ENCODE assay signal across 1 cellular context in the genomic region with DNA sequence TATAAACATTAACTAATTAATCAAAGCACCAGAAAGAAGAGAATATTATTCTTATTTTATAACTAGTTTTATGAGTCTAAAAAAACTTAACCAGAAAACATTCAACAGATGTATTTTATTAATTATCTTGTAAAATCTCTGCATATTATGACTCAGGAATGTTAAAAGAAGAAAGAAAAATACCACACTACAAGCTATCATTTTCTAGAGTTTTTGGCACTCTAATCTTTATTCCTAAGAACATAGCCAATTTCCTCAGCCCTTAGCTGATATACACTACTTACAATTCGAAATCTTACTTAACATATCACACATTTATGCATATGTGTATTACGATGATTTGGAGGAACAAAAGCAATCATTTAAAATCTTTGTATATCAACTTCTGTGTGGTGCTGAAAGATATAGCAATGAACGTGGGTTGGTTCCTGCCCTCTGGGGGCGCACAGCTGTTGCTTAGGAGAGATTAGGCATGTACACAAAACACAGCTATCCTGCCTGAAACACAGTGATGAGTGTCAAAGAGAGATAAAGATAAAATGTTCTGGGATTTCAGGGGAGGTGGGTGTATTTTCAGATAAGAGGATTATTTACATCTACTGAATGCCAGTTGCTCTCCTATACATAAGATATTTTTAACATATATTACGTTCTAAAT.
A peak's percentile ranks its signal among the peaks of the same experiment; 100 is the strongest.
TF ChIP-seq lines count a peak whose summit lies in the region.

No MANE protein-coding gene starts in this region.

TF ChIP-seq in K562, 482 proteins besides CTCF, POLR2A, EP300 and RAD21 (continued from another document and continues in another):
- TF ChIP-seq STAT5A (IDR thresholded peaks at IDR 0.05; ENCODE audit: borderline replicate concordance, low read length) (peak; percentile 85), KHSRP (IDR thresholded peaks at IDR 0.05) (peak; percentile 58; the same call in 1 of the 2 replicates), ZNF583 (CRISPR knock-in tag; IDR thresholded peaks at IDR 0.05) (peak; percentile 43; the same call in 1 of the 2 replicates), BMI1 (IDR thresholded peaks at IDR 0.05; ENCODE audit: low read length) (no peak), FOXM1 (IDR thresholded peaks at IDR 0.05; ENCODE audit: low read depth) (peak; percentile 91), FOXM1 (CRISPR knock-in tag; IDR thresholded peaks at IDR 0.05; ENCODE audit: low read depth) (no peak), SNRNP70 (optimal IDR thresholded peaks at IDR 0.05; ENCODE audit: low read depth, low read length) (no peak), SMARCC2 (IDR thresholded peaks at IDR 0.05; ENCODE audit: low read depth) (peak; percentile 57), ZKSCAN8 (CRISPR knock-in tag; IDR thresholded peaks at IDR 0.05) (peak; percentile 47; the same call in 1 of the 2 replicates), SMAD1 (IDR thresholded peaks at IDR 0.05; ENCODE audit: low read depth, low read length, partially characterized antibody) (peak; percentile 41), ZNF589 (CRISPR knock-in tag; IDR thresholded peaks at IDR 0.05; ENCODE audit: low read depth) (peak; percentile 69; the same call in 1 of the 2 replicates), SMARCA4 (IDR thresholded peaks at IDR 0.05) (peak; percentile 71), CBFA2T2 (conservative IDR thresholded peaks at IDR 0.05) (peak; percentile 97), CXXC5 (CRISPR knock-in tag; IDR thresholded peaks at IDR 0.05) (no peak), NCOA2 (IDR thresholded peaks at IDR 0.05; ENCODE audit: partially characterized antibody in 2 of 2) (peak in 1 of 2 experiments; percentile 28), SRSF9 (IDR thresholded peaks at IDR 0.05; ENCODE audit: borderline replicate concordance, low read depth, low read length) (no peak), ZBTB17 (CRISPR knock-in tag; IDR thresholded peaks at IDR 0.05) (peak; percentile 44; the same call in 1 of the 2 replicates), SMAD4 (CRISPR knock-in tag; conservative IDR thresholded peaks at IDR 0.05) (0 out of 2 replicates have a peak, but pooled peaks have one; percentile 13), NR4A1 (CRISPR knock-in tag; IDR thresholded peaks at IDR 0.05) (no peak), NR4A1 (tag; IDR thresholded peaks at IDR 0.05) (peak; percentile 86), DMBX1 (CRISPR knock-in tag; IDR thresholded peaks at IDR 0.05; ENCODE audit: borderline replicate concordance) (peak; percentile 34; the same call in 1 of the 2 replicates), ZEB2 (IDR thresholded peaks at IDR 0.05) (no peak), SMARCE1 (IDR thresholded peaks at IDR 0.05) (peak; percentile 84; the same call in 1 of the 2 replicates), HDAC1 (IDR thresholded peaks at IDR 0.05) (peak in 1 of 2 experiments; percentile 75; a peak in 2 of 4 replicates), CREB1 (IDR thresholded peaks at IDR 0.05) (peak; percentile 44; the same call in 1 of the 2 replicates), CREB1 (CRISPR knock-in tag; IDR thresholded peaks at IDR 0.05) (no peak), CCNT2 (IDR thresholded peaks at IDR 0.05; ENCODE audit: borderline replicate concordance, extremely low read depth, insufficient read length, low read depth, low read length) (peak; percentile 79), MEIS2 (IDR thresholded peaks at IDR 0.05; ENCODE audit: partially characterized antibody) (peak; percentile 80), MTA1 (IDR thresholded peaks at IDR 0.05; ENCODE audit: borderline replicate concordance) (0 out of 2 replicates have a peak, but pooled peaks have one; percentile 48), FOXA3 (CRISPR knock-in tag; conservative IDR thresholded peaks at IDR 0.05 in 1 of 2, IDR thresholded peaks at IDR 0.05 in 1 of 2) (peak in 1 of 2 experiments; percentile 67; a peak in 1 of 4 replicates), TARDBP (IDR thresholded peaks at IDR 0.05) (peak; percentile 55; the same call in 1 of the 2 replicates), ZNF121 (CRISPR knock-in tag; conservative IDR thresholded peaks at IDR 0.05) (no peak), TAL1 (IDR thresholded peaks at IDR 0.05) (peak; percentile 97), FOXJ2 (tag; IDR thresholded peaks at IDR 0.05) (no peak), GTF2A2 (tag; IDR thresholded peaks at IDR 0.05) (no peak)
- TF ChIP-seq, protein P1, sequence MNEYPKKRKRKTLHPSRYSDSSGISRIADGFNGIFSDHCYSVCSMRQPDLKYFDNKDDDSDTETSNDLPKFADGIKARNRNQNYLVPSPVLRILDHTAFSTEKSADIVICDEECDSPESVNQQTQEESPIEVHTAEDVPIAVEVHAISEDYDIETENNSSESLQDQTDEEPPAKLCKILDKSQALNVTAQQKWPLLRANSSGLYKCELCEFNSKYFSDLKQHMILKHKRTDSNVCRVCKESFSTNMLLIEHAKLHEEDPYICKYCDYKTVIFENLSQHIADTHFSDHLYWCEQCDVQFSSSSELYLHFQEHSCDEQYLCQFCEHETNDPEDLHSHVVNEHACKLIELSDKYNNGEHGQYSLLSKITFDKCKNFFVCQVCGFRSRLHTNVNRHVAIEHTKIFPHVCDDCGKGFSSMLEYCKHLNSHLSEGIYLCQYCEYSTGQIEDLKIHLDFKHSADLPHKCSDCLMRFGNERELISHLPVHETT (CRISPR knock-in tag; conservative IDR thresholded peaks at IDR 0.05 in 1 of 2, IDR thresholded peaks at IDR 0.05 in 1 of 2): peak in 1 of 2 experiments; percentile 25; a peak in 1 of 4 replicates
- TF ChIP-seq, protein P2, sequence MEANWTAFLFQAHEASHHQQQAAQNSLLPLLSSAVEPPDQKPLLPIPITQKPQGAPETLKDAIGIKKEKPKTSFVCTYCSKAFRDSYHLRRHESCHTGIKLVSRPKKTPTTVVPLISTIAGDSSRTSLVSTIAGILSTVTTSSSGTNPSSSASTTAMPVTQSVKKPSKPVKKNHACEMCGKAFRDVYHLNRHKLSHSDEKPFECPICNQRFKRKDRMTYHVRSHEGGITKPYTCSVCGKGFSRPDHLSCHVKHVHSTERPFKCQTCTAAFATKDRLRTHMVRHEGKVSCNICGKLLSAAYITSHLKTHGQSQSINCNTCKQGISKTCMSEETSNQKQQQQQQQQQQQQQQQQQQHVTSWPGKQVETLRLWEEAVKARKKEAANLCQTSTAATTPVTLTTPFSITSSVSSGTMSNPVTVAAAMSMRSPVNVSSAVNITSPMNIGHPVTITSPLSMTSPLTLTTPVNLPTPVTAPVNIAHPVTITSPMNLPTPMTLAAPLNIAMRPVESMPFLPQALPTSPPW (CRISPR knock-in tag; IDR thresholded peaks at IDR 0.05): peak; percentile 24; the same call in 1 of the 2 replicates
- TF ChIP-seq, protein P3, sequence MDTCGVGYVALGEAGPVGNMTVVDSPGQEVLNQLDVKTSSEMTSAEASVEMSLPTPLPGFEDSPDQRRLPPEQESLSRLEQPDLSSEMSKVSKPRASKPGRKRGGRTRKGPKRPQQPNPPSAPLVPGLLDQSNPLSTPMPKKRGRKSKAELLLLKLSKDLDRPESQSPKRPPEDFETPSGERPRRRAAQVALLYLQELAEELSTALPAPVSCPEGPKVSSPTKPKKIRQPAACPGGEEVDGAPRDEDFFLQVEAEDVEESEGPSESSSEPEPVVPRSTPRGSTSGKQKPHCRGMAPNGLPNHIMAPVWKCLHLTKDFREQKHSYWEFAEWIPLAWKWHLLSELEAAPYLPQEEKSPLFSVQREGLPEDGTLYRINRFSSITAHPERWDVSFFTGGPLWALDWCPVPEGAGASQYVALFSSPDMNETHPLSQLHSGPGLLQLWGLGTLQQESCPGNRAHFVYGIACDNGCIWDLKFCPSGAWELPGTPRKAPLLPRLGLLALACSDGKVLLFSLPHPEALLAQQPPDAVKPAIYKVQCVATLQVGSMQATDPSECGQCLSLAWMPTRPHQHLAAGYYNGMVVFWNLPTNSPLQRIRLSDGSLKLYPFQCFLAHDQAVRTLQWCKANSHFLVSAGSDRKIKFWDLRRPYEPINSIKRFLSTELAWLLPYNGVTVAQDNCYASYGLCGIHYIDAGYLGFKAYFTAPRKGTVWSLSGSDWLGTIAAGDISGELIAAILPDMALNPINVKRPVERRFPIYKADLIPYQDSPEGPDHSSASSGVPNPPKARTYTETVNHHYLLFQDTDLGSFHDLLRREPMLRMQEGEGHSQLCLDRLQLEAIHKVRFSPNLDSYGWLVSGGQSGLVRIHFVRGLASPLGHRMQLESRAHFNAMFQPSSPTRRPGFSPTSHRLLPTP (IDR thresholded peaks at IDR 0.05; ENCODE audit: borderline replicate concordance, extremely low read depth, insufficient read length): no peak
- TF ChIP-seq, protein P4, sequence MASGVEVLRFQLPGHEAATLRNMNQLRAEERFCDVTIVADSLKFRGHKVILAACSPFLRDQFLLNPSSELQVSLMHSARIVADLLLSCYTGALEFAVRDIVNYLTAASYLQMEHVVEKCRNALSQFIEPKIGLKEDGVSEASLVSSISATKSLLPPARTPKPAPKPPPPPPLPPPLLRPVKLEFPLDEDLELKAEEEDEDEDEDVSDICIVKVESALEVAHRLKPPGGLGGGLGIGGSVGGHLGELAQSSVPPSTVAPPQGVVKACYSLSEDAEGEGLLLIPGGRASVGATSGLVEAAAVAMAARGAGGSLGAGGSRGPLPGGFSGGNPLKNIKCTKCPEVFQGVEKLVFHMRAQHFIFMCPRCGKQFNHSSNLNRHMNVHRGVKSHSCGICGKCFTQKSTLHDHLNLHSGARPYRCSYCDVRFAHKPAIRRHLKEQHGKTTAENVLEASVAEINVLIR (CRISPR knock-in tag; IDR thresholded peaks at IDR 0.05): 0 out of 2 replicates have a peak, but pooled peaks have one; percentile 29
- TF ChIP-seq, protein P5, sequence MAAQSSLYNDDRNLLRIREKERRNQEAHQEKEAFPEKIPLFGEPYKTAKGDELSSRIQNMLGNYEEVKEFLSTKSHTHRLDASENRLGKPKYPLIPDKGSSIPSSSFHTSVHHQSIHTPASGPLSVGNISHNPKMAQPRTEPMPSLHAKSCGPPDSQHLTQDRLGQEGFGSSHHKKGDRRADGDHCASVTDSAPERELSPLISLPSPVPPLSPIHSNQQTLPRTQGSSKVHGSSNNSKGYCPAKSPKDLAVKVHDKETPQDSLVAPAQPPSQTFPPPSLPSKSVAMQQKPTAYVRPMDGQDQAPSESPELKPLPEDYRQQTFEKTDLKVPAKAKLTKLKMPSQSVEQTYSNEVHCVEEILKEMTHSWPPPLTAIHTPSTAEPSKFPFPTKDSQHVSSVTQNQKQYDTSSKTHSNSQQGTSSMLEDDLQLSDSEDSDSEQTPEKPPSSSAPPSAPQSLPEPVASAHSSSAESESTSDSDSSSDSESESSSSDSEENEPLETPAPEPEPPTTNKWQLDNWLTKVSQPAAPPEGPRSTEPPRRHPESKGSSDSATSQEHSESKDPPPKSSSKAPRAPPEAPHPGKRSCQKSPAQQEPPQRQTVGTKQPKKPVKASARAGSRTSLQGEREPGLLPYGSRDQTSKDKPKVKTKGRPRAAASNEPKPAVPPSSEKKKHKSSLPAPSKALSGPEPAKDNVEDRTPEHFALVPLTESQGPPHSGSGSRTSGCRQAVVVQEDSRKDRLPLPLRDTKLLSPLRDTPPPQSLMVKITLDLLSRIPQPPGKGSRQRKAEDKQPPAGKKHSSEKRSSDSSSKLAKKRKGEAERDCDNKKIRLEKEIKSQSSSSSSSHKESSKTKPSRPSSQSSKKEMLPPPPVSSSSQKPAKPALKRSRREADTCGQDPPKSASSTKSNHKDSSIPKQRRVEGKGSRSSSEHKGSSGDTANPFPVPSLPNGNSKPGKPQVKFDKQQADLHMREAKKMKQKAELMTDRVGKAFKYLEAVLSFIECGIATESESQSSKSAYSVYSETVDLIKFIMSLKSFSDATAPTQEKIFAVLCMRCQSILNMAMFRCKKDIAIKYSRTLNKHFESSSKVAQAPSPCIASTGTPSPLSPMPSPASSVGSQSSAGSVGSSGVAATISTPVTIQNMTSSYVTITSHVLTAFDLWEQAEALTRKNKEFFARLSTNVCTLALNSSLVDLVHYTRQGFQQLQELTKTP (IDR thresholded peaks at IDR 0.05; ENCODE audit: low read depth in 1 of 2, partially characterized antibody in 2 of 2): peak in 1 of 2 experiments; percentile 20
- TF ChIP-seq, protein P6, sequence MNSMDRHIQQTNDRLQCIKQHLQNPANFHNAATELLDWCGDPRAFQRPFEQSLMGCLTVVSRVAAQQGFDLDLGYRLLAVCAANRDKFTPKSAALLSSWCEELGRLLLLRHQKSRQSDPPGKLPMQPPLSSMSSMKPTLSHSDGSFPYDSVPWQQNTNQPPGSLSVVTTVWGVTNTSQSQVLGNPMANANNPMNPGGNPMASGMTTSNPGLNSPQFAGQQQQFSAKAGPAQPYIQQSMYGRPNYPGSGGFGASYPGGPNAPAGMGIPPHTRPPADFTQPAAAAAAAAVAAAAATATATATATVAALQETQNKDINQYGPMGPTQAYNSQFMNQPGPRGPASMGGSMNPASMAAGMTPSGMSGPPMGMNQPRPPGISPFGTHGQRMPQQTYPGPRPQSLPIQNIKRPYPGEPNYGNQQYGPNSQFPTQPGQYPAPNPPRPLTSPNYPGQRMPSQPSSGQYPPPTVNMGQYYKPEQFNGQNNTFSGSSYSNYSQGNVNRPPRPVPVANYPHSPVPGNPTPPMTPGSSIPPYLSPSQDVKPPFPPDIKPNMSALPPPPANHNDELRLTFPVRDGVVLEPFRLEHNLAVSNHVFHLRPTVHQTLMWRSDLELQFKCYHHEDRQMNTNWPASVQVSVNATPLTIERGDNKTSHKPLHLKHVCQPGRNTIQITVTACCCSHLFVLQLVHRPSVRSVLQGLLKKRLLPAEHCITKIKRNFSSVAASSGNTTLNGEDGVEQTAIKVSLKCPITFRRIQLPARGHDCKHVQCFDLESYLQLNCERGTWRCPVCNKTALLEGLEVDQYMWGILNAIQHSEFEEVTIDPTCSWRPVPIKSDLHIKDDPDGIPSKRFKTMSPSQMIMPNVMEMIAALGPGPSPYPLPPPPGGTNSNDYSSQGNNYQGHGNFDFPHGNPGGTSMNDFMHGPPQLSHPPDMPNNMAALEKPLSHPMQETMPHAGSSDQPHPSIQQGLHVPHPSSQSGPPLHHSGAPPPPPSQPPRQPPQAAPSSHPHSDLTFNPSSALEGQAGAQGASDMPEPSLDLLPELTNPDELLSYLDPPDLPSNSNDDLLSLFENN (IDR thresholded peaks at IDR 0.05; ENCODE audit: low read depth in 2 of 2, low read length in 2 of 2): peak in 1 of 2 experiments; percentile 90; a peak in 2 of 4 replicates
- TF ChIP-seq, protein P7, sequence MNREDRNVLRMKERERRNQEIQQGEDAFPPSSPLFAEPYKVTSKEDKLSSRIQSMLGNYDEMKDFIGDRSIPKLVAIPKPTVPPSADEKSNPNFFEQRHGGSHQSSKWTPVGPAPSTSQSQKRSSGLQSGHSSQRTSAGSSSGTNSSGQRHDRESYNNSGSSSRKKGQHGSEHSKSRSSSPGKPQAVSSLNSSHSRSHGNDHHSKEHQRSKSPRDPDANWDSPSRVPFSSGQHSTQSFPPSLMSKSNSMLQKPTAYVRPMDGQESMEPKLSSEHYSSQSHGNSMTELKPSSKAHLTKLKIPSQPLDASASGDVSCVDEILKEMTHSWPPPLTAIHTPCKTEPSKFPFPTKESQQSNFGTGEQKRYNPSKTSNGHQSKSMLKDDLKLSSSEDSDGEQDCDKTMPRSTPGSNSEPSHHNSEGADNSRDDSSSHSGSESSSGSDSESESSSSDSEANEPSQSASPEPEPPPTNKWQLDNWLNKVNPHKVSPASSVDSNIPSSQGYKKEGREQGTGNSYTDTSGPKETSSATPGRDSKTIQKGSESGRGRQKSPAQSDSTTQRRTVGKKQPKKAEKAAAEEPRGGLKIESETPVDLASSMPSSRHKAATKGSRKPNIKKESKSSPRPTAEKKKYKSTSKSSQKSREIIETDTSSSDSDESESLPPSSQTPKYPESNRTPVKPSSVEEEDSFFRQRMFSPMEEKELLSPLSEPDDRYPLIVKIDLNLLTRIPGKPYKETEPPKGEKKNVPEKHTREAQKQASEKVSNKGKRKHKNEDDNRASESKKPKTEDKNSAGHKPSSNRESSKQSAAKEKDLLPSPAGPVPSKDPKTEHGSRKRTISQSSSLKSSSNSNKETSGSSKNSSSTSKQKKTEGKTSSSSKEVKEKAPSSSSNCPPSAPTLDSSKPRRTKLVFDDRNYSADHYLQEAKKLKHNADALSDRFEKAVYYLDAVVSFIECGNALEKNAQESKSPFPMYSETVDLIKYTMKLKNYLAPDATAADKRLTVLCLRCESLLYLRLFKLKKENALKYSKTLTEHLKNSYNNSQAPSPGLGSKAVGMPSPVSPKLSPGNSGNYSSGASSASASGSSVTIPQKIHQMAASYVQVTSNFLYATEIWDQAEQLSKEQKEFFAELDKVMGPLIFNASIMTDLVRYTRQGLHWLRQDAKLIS (CRISPR knock-in tag; IDR thresholded peaks at IDR 0.05): no peak
